Comparison of ENCODE assay signal across 8 cellular contexts in the genomic region with DNA sequence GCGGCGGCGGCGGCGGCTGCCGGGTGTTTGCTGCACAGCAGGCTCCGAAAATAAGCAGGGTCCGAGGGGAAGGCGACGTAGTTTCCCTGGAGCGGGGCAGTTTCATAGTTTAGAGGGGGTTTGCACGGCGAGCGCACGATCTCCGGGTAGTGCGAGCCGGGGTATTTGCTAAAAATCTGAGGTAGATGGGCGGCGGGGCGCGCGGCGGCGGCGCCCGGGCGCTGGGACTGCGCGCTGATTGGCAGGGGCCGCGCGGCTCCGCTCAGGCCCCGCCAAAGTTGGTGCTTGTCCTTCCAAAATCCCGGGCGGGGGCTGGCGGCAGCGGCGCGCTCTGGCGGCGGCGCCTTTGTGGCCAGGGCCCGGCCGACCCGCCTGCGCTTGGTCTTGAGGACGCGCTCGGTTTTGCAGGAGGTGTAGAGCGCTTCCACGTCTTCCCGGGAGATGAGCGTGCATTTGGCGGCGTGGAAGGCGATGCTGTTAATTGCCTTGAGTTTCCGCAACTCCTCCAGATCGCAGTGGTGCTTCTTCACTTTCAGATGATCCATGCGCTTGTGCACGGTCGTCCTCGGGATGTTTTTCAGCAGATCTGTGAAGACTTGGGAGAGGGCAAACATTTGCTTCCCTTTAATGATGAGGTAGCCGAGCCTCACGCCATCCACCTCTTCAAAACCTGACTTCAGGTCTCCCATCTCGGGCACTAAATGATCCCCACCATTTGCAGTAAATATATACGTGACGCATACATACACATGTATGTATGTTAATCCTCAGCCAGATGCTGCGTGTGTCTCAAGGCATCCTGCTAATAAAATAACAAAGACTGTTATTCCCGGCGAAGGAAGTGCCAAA. TPM values are rescaled to one million over a fixed set of nuclear protein-coding genes. Genes with fewer than 3 reads are reported as not detected.
DNase-seq lines count a peak whose midpoint lies in the region; ATAC-seq and TF ChIP-seq lines count a peak whose summit lies in the region.

No MANE protein-coding gene starts in this region.

- H3K9me3 ChIP-seq in esophagus squamous epithelium (no peaks in the 10 kb centered on the region), aorta (ENCODE audit: control insufficient read depth, low read length) (no peaks in the 10 kb centered on the region)

- H3K4me1 Mint-ChIP-seq in naive B cell: peaks cover 25 to 38% (median 26%) of the 10 kb centered on the region in 3 donors

- H3K27ac ChIP-seq in HL-60 (replicated peaks): no peak overlapping the region
- peak overlapping the region; percentile 76 to 100 (median 92) for H3K27ac ChIP-seq in esophagus squamous epithelium
- H3K27ac ChIP-seq in aorta (ENCODE audit: low read depth in 1 of 2, low read length in 2 of 2): peak overlapping the region; percentile 25 to 90

- intact Hi-C loops in esophagus squamous epithelium (cut with DNase I) (loop anchor here (10.0 kb wide), 1 partner anchor 717 kb away; no protein-coding TSS in a partner anchor), aorta (cut with DNase I) (loop anchor here in 1 of 2 donors (2.0 kb wide), 1 partner anchor 21 kb away; no protein-coding TSS in a partner anchor)

- peaks cover 0 to 15% (median 0%) of the 10 kb centered on the region in 7 donors for H3K9me3 Mint-ChIP-seq in naive B cell

- TF ChIP-seq POLR2A in esophagus squamous epithelium (IDR thresholded peaks at IDR 0.05): peak in 1 of 4 donors; percentile 12

- WGBS in esophagus squamous epithelium, 2 donors: 0 to 1% methylated on average over 8 to 32 of the region's 72 CpGs
- 0 to 1% methylated on average over 61 to 72 of the region's 72 CpGs for WGBS in aorta, 2 donors

- peak overlapping the region; percentile 75 to 87 (median 86) for H3K4me3 Mint-ChIP-seq in naive B cell

- peak overlapping the region in 5 of 6 donors; percentile 59 to 96 (median 91) for H3K27ac Mint-ChIP-seq in naive B cell

- peak overlapping the region; percentile 47 for H3K4me3 ChIP-seq in HL-60 (replicated peaks; ENCODE audit: insufficient read depth, low read length)
- H3K4me3 ChIP-seq in esophagus squamous epithelium: peak overlapping the region; percentile 53 to 70 (median 65)
- peak overlapping the region; percentile 83 to 88 for H3K4me3 ChIP-seq in aorta (ENCODE audit: low read length in 2 of 2)

- peak; percentile 35 for DNase-seq in NCI-H1092 treated with DMSO at 0.1 percent for 48 hours (lab: John Stamatoyannopoulos, UW)
- no peak for DNase-seq in NCI-H1092 (lab: John Stamatoyannopoulos, UW)
- DNase-seq in HL-60 (ENCODE audit: low read depth in 1 of 2, low spot score in 1 of 2): no peak
- DNase-seq in UCSD-AML1 (lab: John Stamatoyannopoulos, UW; ENCODE audit: unreplicated experiment): peak; percentile 40
- DNase-seq in esophagus squamous epithelium (lab: John Stamatoyannopoulos, UW): no peak
- DNase-seq in naive B cell: peak; percentile 28
- DNase-seq in aorta: peak; percentile 74 to 90

- H3K36me3 Mint-ChIP-seq in naive B cell: no peaks in the 10 kb centered on the region

- ATAC-seq in GM21360 (IDR thresholded peaks at IDR 0.05; ENCODE audit: unreplicated experiment) (peak; percentile 55), naive B cell (ENCODE audit: low read depth in 2 of 2) (peak; percentile 34 to 47), aorta (ENCODE audit: low FRiP score) (peak; percentile 83)

- H3K27me3 ChIP-seq in HL-60 (ENCODE audit: insufficient read depth, poor library complexity, severe bottlenecking) (peaks cover 9% of the 10 kb centered on the region), esophagus squamous epithelium (peaks cover 0 to 32% (median 0%) of the 10 kb centered on the region in 4 donors), aorta (ENCODE audit: control insufficient read depth in 1 of 2, insufficient read depth in 2 of 2, low read length in 1 of 2) (no peaks in the 10 kb centered on the region)

- H3K4me1 ChIP-seq in esophagus squamous epithelium (peaks cover 18 to 88% (median 19%) of the 10 kb centered on the region in 3 donors), aorta (ENCODE audit: control insufficient read depth in 1 of 2, insufficient read depth in 2 of 2, low read length in 2 of 2) (peaks cover 0 to 8% of the 10 kb centered on the region in 2 donors)

- no peak for TF ChIP-seq CTCF in HL-60 (IDR thresholded peaks at IDR 0.05; ENCODE audit: insufficient read depth, low read length)
- no peak for TF ChIP-seq CTCF in esophagus squamous epithelium (IDR thresholded peaks at IDR 0.05)

- peaks cover 64 to 77% (median 65%) of the 10 kb centered on the region in 3 donors for H3K27me3 Mint-ChIP-seq in naive B cell

- H3K36me3 ChIP-seq in esophagus squamous epithelium: no peaks in the 10 kb centered on the region
- no peaks in the 10 kb centered on the region for H3K36me3 ChIP-seq in aorta (ENCODE audit: control insufficient read depth in 1 of 2, insufficient read depth in 2 of 2, low read length in 1 of 2)

RNA-seq across cellular contexts. Expression of gene SKIDA1, which starts 8.1 kb away (rescaled TPM):
- total RNA-seq in esophagus squamous epithelium: under 1 TPM in 3 of 4 donors, not detected in 1; 0.53 to 0.57 (median 0.57) TPM
- not detected for polyA plus RNA-seq in naive B cell (ENCODE audit: low read depth in 6 of 6)
- total RNA-seq in aorta: 1 to 10 TPM; 1.2 to 1.4 TPM
- polyA plus RNA-seq in aorta: under 1 TPM; 0.15 to 0.75 TPM

RNA-seq across cellular contexts. Expression of gene MLLT10, which starts 16.7 kb away (rescaled TPM):
- total RNA-seq in esophagus squamous epithelium: 10 to 100 TPM; 22.7 to 49.6 (median 32.4) TPM
- 1 to 10 TPM; 3.8 to 7.3 (median 6.6) TPM for polyA plus RNA-seq in naive B cell (ENCODE audit: low read depth in 6 of 6)
- 10 to 100 TPM; 35.5 to 75.3 TPM for total RNA-seq in aorta
- 10 to 100 TPM in 1 of 2 donors, 1 to 10 TPM in 1; 8.4 to 17.1 TPM for polyA plus RNA-seq in aorta

Comparison
In these comparisons a context has a peak if more than half of its experiments do, and no peak if none do; other contexts are left out.
1. DNase-seq: peak in NCI-H1092 treated with DMSO at 0.1 percent for 48 hours (single experiment), UCSD-AML1 (single experiment), naive B cell (single experiment) and aorta (2 of 2); none in NCI-H1092 (single experiment), HL-60 (0 of 2) and esophagus squamous epithelium (single experiment).
2. Peak in every context shown above with its lines, with median percentiles within 50 percentile points of each other: ATAC-seq and H3K4me3 ChIP-seq.